9 cellular contexts compared by ENCODE assay signal in the genomic region with DNA sequence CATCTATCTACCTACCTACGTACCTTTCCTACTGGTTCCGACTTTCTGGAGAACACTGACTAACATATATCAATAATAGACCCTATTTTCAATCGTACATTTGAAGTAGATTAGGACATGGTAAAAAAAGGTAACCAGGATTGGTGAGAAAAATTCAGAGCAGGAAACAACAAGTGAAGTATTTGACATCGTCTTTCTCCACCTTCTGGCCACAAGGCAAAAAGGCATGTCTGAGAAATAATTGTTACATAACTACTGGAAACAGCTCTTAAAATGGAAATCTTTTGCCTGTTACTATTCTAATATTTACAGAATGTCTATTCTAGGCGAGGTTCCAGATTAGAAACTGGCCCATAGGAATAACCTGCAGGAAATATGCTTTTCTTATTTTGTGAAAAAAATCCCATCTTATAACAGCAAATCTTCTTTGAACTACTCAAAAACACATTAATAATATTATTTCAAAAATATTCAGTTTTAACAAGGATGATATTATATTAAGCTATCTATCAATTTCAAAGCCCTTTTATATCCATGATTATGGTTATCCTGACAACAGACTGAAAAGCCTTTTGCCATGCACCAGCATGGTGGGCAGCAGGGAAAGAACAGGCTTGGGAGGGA.
DNase-seq lines count a peak whose midpoint lies in the region; ATAC-seq and TF ChIP-seq lines count a peak whose summit lies in the region.
"Had no signal": no experiment of that assay in that cellular context is flagged by ENCODE, and none has a peak within 500 bp of the region (broad histone marks: within the 10 kb centered on the region; RNA-seq: fewer than 3 reads in every experiment).

No MANE protein-coding gene starts in this region.

- H3K27me3 ChIP-seq in RWPE2 (ENCODE audit: insufficient read depth, poor library complexity, severe bottlenecking) (no peaks in the 10 kb centered on the region), fibroblast of lung (ENCODE audit: control insufficient read depth, insufficient read depth, low read length) (no peaks in the 10 kb centered on the region), ovary (no peaks in the 10 kb centered on the region)
- H3K27me3 ChIP-seq: BLaER1 treated with 17β-estradiol and CSF1 and Interleukin-3, amounts not matched to agents 10 nM and 100 nM had no signal

- no peak for TF ChIP-seq EP300 in ovary (IDR thresholded peaks at IDR 0.05)

- no peak for TF ChIP-seq POLR2A in ovary (IDR thresholded peaks at IDR 0.05)

- no peak overlapping the region for H3K9ac ChIP-seq in fibroblast of lung (ENCODE audit: insufficient read depth, low read length)
- H3K9ac ChIP-seq: BLaER1 treated with 17β-estradiol and CSF1 and Interleukin-3, amounts not matched to agents 10 nM and 100 nM had no signal

- H3K9me3 ChIP-seq in RWPE2 (ENCODE audit: severe bottlenecking) (no peaks in the 10 kb centered on the region), fibroblast of lung (ENCODE audit: control insufficient read depth, insufficient read depth, low read depth, low read length) (no peaks in the 10 kb centered on the region), ovary (no peaks in the 10 kb centered on the region)

- TF ChIP-seq CTCF in RWPE2 (IDR thresholded peaks at IDR 0.05; ENCODE audit: poor library complexity, severe bottlenecking) (peak; percentile 69), fibroblast of lung (conservative IDR thresholded peaks at IDR 0.05 in 1 of 2, IDR thresholded peaks at IDR 0.05 in 1 of 2; ENCODE audit: low read depth in 1 of 2, low read length in 2 of 2) (peak; percentile 42 to 60), ovary (IDR thresholded peaks at IDR 0.05) (peak; percentile 34 to 93 (median 89))

- H3K4me3 ChIP-seq in RWPE2 (ENCODE audit: severe bottlenecking) (no peak overlapping the region), fibroblast of lung (replicated peaks in 1 of 4; ENCODE audit: control extremely low read depth in 1 of 4, insufficient read depth in 1 of 4, low read depth in 3 of 4, low read length in 4 of 4) (no peak overlapping the region), ovary (no peak overlapping the region)
- H3K4me3 ChIP-seq: BLaER1 treated with 17β-estradiol and CSF1 and Interleukin-3, amounts not matched to agents 10 nM and 100 nM had no signal

- H3K27ac ChIP-seq in RWPE2 (ENCODE audit: poor library complexity, severe bottlenecking) (no peak overlapping the region), fibroblast of lung (ENCODE audit: insufficient read depth, low read length) (no peak overlapping the region), ovary (peak overlapping the region in 1 of 2 donors; percentile 46)
- H3K27ac ChIP-seq: BLaER1 treated with 17β-estradiol and CSF1 and Interleukin-3, amounts not matched to agents 10 nM and 100 nM had no signal

- no peaks in the 10 kb centered on the region for H4K20me1 ChIP-seq in fibroblast of lung (ENCODE audit: control insufficient read depth, extremely low read depth, insufficient read depth, low read length)
- H4K20me1 ChIP-seq: BLaER1 treated with 17β-estradiol and CSF1 and Interleukin-3, amounts not matched to agents 10 nM and 100 nM had no signal

- in situ Hi-C loops in KBM-7 (cut with MboI; ENCODE audit: low pct_unique_long_range_greater_than_20kb, low sequenced_read_pairs), result no loop called here

- H3K4me2 ChIP-seq in fibroblast of lung (ENCODE audit: extremely low read depth, insufficient read depth, low read length), result no peak overlapping the region
- H3K4me2 ChIP-seq: BLaER1 treated with 17β-estradiol and CSF1 and Interleukin-3, amounts not matched to agents 10 nM and 100 nM had no signal

- 19 to 33% (median 23%) methylated on average over 5 of the region's 5 CpGs for WGBS in ovary, 3 donors

- intact Hi-C loops in ovary (cut with DNase I), result loop anchor here (2.0 to 10.0 kb wide), 5 partner anchors 188 to 320 kb away; no protein-coding TSS in a partner anchor

- ATAC-seq in RWPE2 (ENCODE audit: low read depth), result no peak
- no peak for ATAC-seq in HG03135 (IDR thresholded peaks at IDR 0.05; ENCODE audit: unreplicated experiment)

- no peaks in the 10 kb centered on the region for H3K79me2 ChIP-seq in fibroblast of lung (ENCODE audit: control insufficient read depth, insufficient read depth, low read length)

- peak; percentile 28 for DNase-seq in NCI-H1694 treated with DMSO at 0.1 percent for 48 hours (lab: John Stamatoyannopoulos, UW)
- DNase-seq in NCI-H1694 (lab: John Stamatoyannopoulos, UW), result no peak
- DNase-seq in KBM-7, result peak; percentile 21
- DNase-seq in RWPE2 (ENCODE audit: low spot score), result no peak
- DNase-seq in fibroblast of lung (ENCODE audit: low read depth in 2 of 2), result peak; percentile 38 to 57
- peak in 3 of 5 donors; percentile 30 to 37 (median 31) for DNase-seq in ovary
- DNase-seq in activated effector memory CD4-positive, alpha-beta T cell treated with Interleukin-2 at 50 U/mL for 16 hours, result no peak

- H3K36me3 ChIP-seq in RWPE2 (ENCODE audit: low read depth), result no peaks in the 10 kb centered on the region
- H3K36me3 ChIP-seq in fibroblast of lung (ENCODE audit: control insufficient read depth, insufficient read depth, low read length), result no peaks in the 10 kb centered on the region
- no peaks in the 10 kb centered on the region for H3K36me3 ChIP-seq in ovary
- H3K36me3 ChIP-seq: BLaER1 treated with 17β-estradiol and CSF1 and Interleukin-3, amounts not matched to agents 10 nM and 100 nM had no signal

- H3K4me1 ChIP-seq in RWPE2 (ENCODE audit: insufficient read depth, poor library complexity, severe bottlenecking) (no peaks in the 10 kb centered on the region), fibroblast of lung (ENCODE audit: control insufficient read depth, extremely low read depth, insufficient read depth, low read length) (no peaks in the 10 kb centered on the region), ovary (ENCODE audit: insufficient read depth) (peaks cover 4% of the 10 kb centered on the region)

- H2AFZ ChIP-seq in fibroblast of lung (ENCODE audit: low read length), result no peak overlapping the region

Comparison
In these comparisons a context has a peak if more than half of its experiments do, and no peak if none do; other contexts are left out.
1. DNase-seq: peak in NCI-H1694 treated with DMSO at 0.1 percent for 48 hours (single experiment), KBM-7 (single experiment), fibroblast of lung (2 of 2) and ovary (3 of 5); none in NCI-H1694 (single experiment), RWPE2 (single experiment) and activated effector memory CD4-positive, alpha-beta T cell treated with Interleukin-2 at 50 U/mL for 16 hours (single experiment).
2. Peak in every context shown above with its lines, with median percentiles within 50 percentile points of each other: CTCF ChIP-seq.